Comparison of ENCODE assay signal across 12 cellular contexts in genomic region chr3:5217824-5218595, GRCh38. TPM values are rescaled to one million over a fixed set of nuclear protein-coding genes. Genes with fewer than 3 reads are reported as not detected.
DNase-seq lines count a peak whose midpoint lies in the region; ATAC-seq and TF ChIP-seq lines count a peak whose summit lies in the region.
"Had no signal": no experiment of that assay in that cellular context is flagged by ENCODE, and none has a peak within 500 bp of the region (broad histone marks: within the 10 kb centered on the region; RNA-seq: fewer than 3 reads in every experiment).

No MANE protein-coding gene starts in this region.

- no peaks in the 10 kb centered on the region for H3K27me3 Mint-ChIP-seq in activated CD4-positive, alpha-beta T cell treated with anti-CD3 and anti-CD28 coated beads for 36 hours
- H3K27me3 Mint-ChIP-seq in activated CD4-positive, alpha-beta T cell treated with anti-CD3 and anti-CD28 coated beads, Interleukin-2, amount 10 ng/mL, durations not matched to agents 7 days and 5 days: no peaks in the 10 kb centered on the region
- H3K27me3 Mint-ChIP-seq in WTC11 (ENCODE audit: low read depth): no peaks in the 10 kb centered on the region

- TF ChIP-seq CTCF in WTC11 (IDR thresholded peaks at IDR 0.05): no peak

- POLR2A ChIA-PET in activated CD4-positive, alpha-beta T cell treated with anti-CD3 and anti-CD28 coated beads for 36 hours (lab: Charles Lee): interaction anchor here (0.6 kb wide), 2 partner anchors 30 to 49 kb away, joined by 4 to 8 read pairs; partner anchors contain the start of gene EDEM1
- POLR2A ChIA-PET in activated CD4-positive, alpha-beta T cell treated with anti-CD3 and anti-CD28 coated beads, Interleukin-2, amount 10 ng/mL, durations not matched to agents 7 days and 5 days (lab: Charles Lee): no interaction called here
- POLR2A ChIA-PET in WTC11 (lab: Charles Lee): no interaction called here

- no peaks in the 10 kb centered on the region for H3K9me3 Mint-ChIP-seq in activated CD4-positive, alpha-beta T cell treated with anti-CD3 and anti-CD28 coated beads for 36 hours (ENCODE audit: low read depth)
- no peaks in the 10 kb centered on the region for H3K9me3 Mint-ChIP-seq in activated CD4-positive, alpha-beta T cell treated with anti-CD3 and anti-CD28 coated beads, Interleukin-2, amount 10 ng/mL, durations not matched to agents 7 days and 5 days
- no peaks in the 10 kb centered on the region for H3K9me3 Mint-ChIP-seq in WTC11

- no peak for DNase-seq in activated CD4-positive, alpha-beta T cell treated with anti-CD3 and anti-CD28 coated beads for 36 hours
- DNase-seq in activated CD4-positive, alpha-beta T cell treated with anti-CD3 and anti-CD28 coated beads, Interleukin-2, amount 10 ng/mL, durations not matched to agents 7 days and 5 days: no peak
- no peak for DNase-seq in WTC11 (ENCODE audit: low spot score)
- DNase-seq in head of caudate nucleus: peak in 39 of 42 donors; percentile 18 to 89 (median 53)
- peak; percentile 55 for DNase-seq in putamen (ENCODE audit: low spot score)
- no peak for DNase-seq in NCI-H1092 treated with DMSO at 0.1 percent for 48 hours (lab: John Stamatoyannopoulos, UW)
- DNase-seq: activated naive CD4-positive, alpha-beta T cell treated with Interleukin-2 at 50 U/mL for 16 hours; KG1; NCI-H510A; WERI-Rb-1 had no signal

- ATAC-seq in activated CD4-positive, alpha-beta T cell treated with anti-CD3 and anti-CD28 coated beads for 36 hours: no peak
- ATAC-seq in WTC11 (no peak), SK-N-SH treated with all-trans-retinoic acid at 6 μM for 48 hours (no peak; the same call in 2 of the 3 replicates), GM21737 (IDR thresholded peaks at IDR 0.05; ENCODE audit: unreplicated experiment) (no peak)

- H3K27ac Mint-ChIP-seq in activated CD4-positive, alpha-beta T cell treated with anti-CD3 and anti-CD28 coated beads for 36 hours: peak overlapping the region; percentile 30
- no peak overlapping the region for H3K27ac Mint-ChIP-seq in activated CD4-positive, alpha-beta T cell treated with anti-CD3 and anti-CD28 coated beads, Interleukin-2, amount 10 ng/mL, durations not matched to agents 7 days and 5 days
- peak overlapping the region; percentile 72 for H3K27ac Mint-ChIP-seq in WTC11

- intact Hi-C loops in activated CD4-positive, alpha-beta T cell treated with anti-CD3 and anti-CD28 coated beads for 36 hours (cut with DNase I, micrococcal nuclease): no loop called here
- intact Hi-C loops in head of caudate nucleus (cut with DNase I): no loop called here

- no peak overlapping the region for H3K4me3 Mint-ChIP-seq in activated CD4-positive, alpha-beta T cell treated with anti-CD3 and anti-CD28 coated beads for 36 hours
- no peak overlapping the region for H3K4me3 Mint-ChIP-seq in activated CD4-positive, alpha-beta T cell treated with anti-CD3 and anti-CD28 coated beads, Interleukin-2, amount 10 ng/mL, durations not matched to agents 7 days and 5 days
- H3K4me3 Mint-ChIP-seq in WTC11: no peak overlapping the region

- H3K4me1 Mint-ChIP-seq in activated CD4-positive, alpha-beta T cell treated with anti-CD3 and anti-CD28 coated beads for 36 hours: peaks cover 7% of the 10 kb centered on the region
- no peaks in the 10 kb centered on the region for H3K4me1 Mint-ChIP-seq in activated CD4-positive, alpha-beta T cell treated with anti-CD3 and anti-CD28 coated beads, Interleukin-2, amount 10 ng/mL, durations not matched to agents 7 days and 5 days
- peaks cover 77% of the 10 kb centered on the region for H3K4me1 Mint-ChIP-seq in WTC11

- peaks cover 55% of the 10 kb centered on the region for H3K36me3 Mint-ChIP-seq in activated CD4-positive, alpha-beta T cell treated with anti-CD3 and anti-CD28 coated beads for 36 hours (ENCODE audit: low read depth)
- H3K36me3 Mint-ChIP-seq in activated CD4-positive, alpha-beta T cell treated with anti-CD3 and anti-CD28 coated beads, Interleukin-2, amount 10 ng/mL, durations not matched to agents 7 days and 5 days (ENCODE audit: low read depth): peaks cover 49% of the 10 kb centered on the region
- H3K36me3 Mint-ChIP-seq in WTC11: peaks cover 37% of the 10 kb centered on the region

- CTCF ChIA-PET in activated CD4-positive, alpha-beta T cell treated with anti-CD3 and anti-CD28 coated beads for 36 hours (lab: Charles Lee): interaction anchor here (1.3 kb wide), 1 partner anchor 9 kb away, joined by 5 read pairs; no protein-coding TSS in a partner anchor
- CTCF ChIA-PET in activated CD4-positive, alpha-beta T cell treated with anti-CD3 and anti-CD28 coated beads, Interleukin-2, amount 10 ng/mL, durations not matched to agents 7 days and 5 days (lab: Charles Lee): interaction anchor here (1.2 to 1.3 kb wide), 2 partner anchors 9 to 15 kb away, joined by 3 read pairs; no protein-coding TSS in a partner anchor
- CTCF ChIA-PET in WTC11 (lab: Charles Lee): interaction anchor here (1.4 to 2.7 kb wide), 2 partner anchors 14 to 506 kb away, joined by 4 to 15 read pairs; no protein-coding TSS in a partner anchor

TF ChIP-seq in WTC11, 78 proteins besides CTCF, POLR2A, EP300 and RAD21:
- TF ChIP-seq RORB (CRISPR knock-in tag; IDR thresholded peaks at IDR 0.05) (no peak), CBFB (CRISPR knock-in tag; IDR thresholded peaks at IDR 0.05; ENCODE audit: low read depth) (no peak), PREB (CRISPR knock-in tag; IDR thresholded peaks at IDR 0.05; ENCODE audit: borderline replicate concordance) (no peak)
- TF ChIP-seq, protein P1, sequence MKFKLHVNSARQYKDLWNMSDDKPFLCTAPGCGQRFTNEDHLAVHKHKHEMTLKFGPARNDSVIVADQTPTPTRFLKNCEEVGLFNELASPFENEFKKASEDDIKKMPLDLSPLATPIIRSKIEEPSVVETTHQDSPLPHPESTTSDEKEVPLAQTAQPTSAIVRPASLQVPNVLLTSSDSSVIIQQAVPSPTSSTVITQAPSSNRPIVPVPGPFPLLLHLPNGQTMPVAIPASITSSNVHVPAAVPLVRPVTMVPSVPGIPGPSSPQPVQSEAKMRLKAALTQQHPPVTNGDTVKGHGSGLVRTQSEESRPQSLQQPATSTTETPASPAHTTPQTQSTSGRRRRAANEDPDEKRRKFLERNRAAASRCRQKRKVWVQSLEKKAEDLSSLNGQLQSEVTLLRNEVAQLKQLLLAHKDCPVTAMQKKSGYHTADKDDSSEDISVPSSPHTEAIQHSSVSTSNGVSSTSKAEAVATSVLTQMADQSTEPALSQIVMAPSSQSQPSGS (CRISPR knock-in tag; IDR thresholded peaks at IDR 0.05; ENCODE audit: borderline replicate concordance, low read depth): no peak

TF ChIP-seq in SK-N-SH treated with all-trans-retinoic acid at 6 μM for 48 hours, 23 proteins besides CTCF, POLR2A, EP300 and RAD21:
- TF ChIP-seq TOX (CRISPR knock-in tag; IDR thresholded peaks at IDR 0.05; ENCODE audit: borderline replicate concordance) (no peak), TCF4 (CRISPR knock-in tag; IDR thresholded peaks at IDR 0.05; ENCODE audit: borderline replicate concordance) (no peak), ZFP3 (CRISPR knock-in tag; IDR thresholded peaks at IDR 0.05) (no peak), ZC3H10 (CRISPR knock-in tag; IDR thresholded peaks at IDR 0.05) (no peak), ZFP30 (CRISPR knock-in tag; IDR thresholded peaks at IDR 0.05) (no peak)

RNA-seq across cellular contexts. Expression of gene EDEM1, which starts 30.5 kb away (rescaled TPM):
- total RNA-seq in activated CD4-positive, alpha-beta T cell treated with anti-CD3 and anti-CD28 coated beads for 36 hours: 100 to 1,000 TPM; 105 to 175 TPM
- 10 to 100 TPM; 80.1 to 94.1 TPM for total RNA-seq in activated CD4-positive, alpha-beta T cell treated with anti-CD3 and anti-CD28 coated beads, Interleukin-2, amount 10 ng/mL, durations not matched to agents 7 days and 5 days
- 18.0 to 22.4 TPM (median 18.0 TPM) in 3 replicates for total RNA-seq in WTC11 (2021)

Comparison
In these comparisons a context has a peak if more than half of its experiments do, and no peak if none do; other contexts are left out.
1. DNase-seq: peak in head of caudate nucleus (39 of 42) and putamen (single experiment); none in activated CD4-positive, alpha-beta T cell treated with anti-CD3 and anti-CD28 coated beads for 36 hours (single experiment), activated CD4-positive, alpha-beta T cell treated with anti-CD3 and anti-CD28 coated beads, Interleukin-2, amount 10 ng/mL, durations not matched to agents 7 days and 5 days (single experiment), WTC11 (single experiment) and NCI-H1092 treated with DMSO at 0.1 percent for 48 hours (single experiment).